ENCODE assay signal across 6 cellular contexts in genomic region chr5:170573119-170573518, GRCh38.
"Had no signal": no experiment of that assay in that cellular context is flagged by ENCODE, and none has a peak within 500 bp of the region (broad histone marks: within the 10 kb centered on the region; RNA-seq: fewer than 3 reads in every experiment).

No MANE protein-coding gene starts in this region.

- DNase-seq: activated T-cell treated with anti-CD3 and anti-CD28 coated beads, Interleukin-2, amount 50 U/mL, for 1 hour; effector memory CD8-positive, alpha-beta T cell; heart left ventricle; sigmoid colon; spleen had no signal

- H3K4me1 ChIP-seq: heart left ventricle, suprapubic skin had no signal

- H3K36me3 ChIP-seq: heart left ventricle, sigmoid colon, spleen, suprapubic skin had no signal

- H3K4me3 ChIP-seq: heart left ventricle, sigmoid colon, spleen, suprapubic skin had no signal

- H3K27ac ChIP-seq: heart left ventricle, sigmoid colon, spleen, suprapubic skin had no signal

- H3K9me3 ChIP-seq: heart left ventricle, sigmoid colon, suprapubic skin had no signal
